In the genomic region with DNA sequence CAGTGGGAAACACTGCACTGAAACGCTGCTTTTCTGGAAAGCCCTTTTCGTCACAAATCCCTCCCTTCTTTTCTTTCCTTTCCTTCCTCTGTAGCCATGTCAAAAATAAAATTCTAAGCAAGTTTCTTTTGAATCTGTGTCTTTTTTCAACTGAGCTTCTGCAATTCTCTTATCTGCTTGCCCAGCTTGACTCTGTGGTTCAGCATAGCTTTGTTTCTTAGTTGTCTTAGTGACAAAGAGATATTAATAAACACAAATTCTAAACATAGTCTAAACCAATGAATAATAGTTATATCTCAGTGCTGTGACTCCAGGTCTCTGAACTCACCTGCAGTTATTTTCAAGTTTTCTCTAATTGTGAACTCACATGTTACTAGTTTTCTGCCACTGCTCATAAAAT, we compare ENCODE assay signal across 14 cellular contexts. TPM values are rescaled to one million over a fixed set of nuclear protein-coding genes. Genes with fewer than 3 reads are reported as not detected.
DNase-seq lines count a peak whose midpoint lies in the region; ATAC-seq and TF ChIP-seq lines count a peak whose summit lies in the region.
"Had no signal": no experiment of that assay in that cellular context is flagged by ENCODE, and none has a peak within 500 bp of the region (broad histone marks: within the 10 kb centered on the region; RNA-seq: fewer than 3 reads in every experiment).

No MANE protein-coding gene starts in this region.

- H2AFZ ChIP-seq in SK-N-SH (ENCODE audit: low read depth), result peak overlapping the region; percentile 83

- H3K9ac ChIP-seq in SK-N-SH, result no peak overlapping the region

- intact Hi-C loops in left ventricle myocardium superior (cut with micrococcal nuclease), result no loop called here
- intact Hi-C loops in testis (cut with DNase I; ENCODE audit: low total_unique reads), result no loop called here
- intact Hi-C loops in dorsolateral prefrontal cortex (cut with DNase I), result no loop called here

- no peak for TF ChIP-seq RAD21 in SK-N-SH (IDR thresholded peaks at IDR 0.05; ENCODE audit: low read length)

- CTCF ChIA-PET in SK-N-SH (lab: Yijun Ruan, JAX), result no interaction called here

- ATAC-seq in HG02884 (IDR thresholded peaks at IDR 0.05; ENCODE audit: unreplicated experiment), result peak; percentile 70
- ATAC-seq in left ventricle myocardium superior, result peak; percentile 93
- ATAC-seq: HCT116, T-helper 17 cell had no signal

- H3K4me3 ChIP-seq in GM06990 (replicated peaks; ENCODE audit: low read depth, low read length) (no peak overlapping the region), SK-N-SH (ENCODE audit: low read depth in 2 of 2, low read length in 1 of 2) (no peak overlapping the region), testis (no peak overlapping the region), dorsolateral prefrontal cortex (no peak overlapping the region)
- H3K4me3 ChIP-seq: vagina had no signal

- no peak for TF ChIP-seq EP300 in SK-N-SH (IDR thresholded peaks at IDR 0.05; ENCODE audit: borderline replicate concordance in 1 of 2, low read depth in 1 of 2, low read length in 1 of 2)

- peak; percentile 34 for DNase-seq in GM06990 (ENCODE audit: extremely low read depth, insufficient read length)
- DNase-seq in SK-N-SH, result no peak
- DNase-seq in left ventricle myocardium superior, result no peak
- no peak for DNase-seq in testis
- no peak for DNase-seq in dorsolateral prefrontal cortex
- DNase-seq in HUDEP-2 (lab: John Stamatoyannopoulos, UW; ENCODE audit: unreplicated experiment in 76 of 76), result no peak
- no peak for DNase-seq in NCI-H2227 treated with DMSO at 0.1 percent for 48 hours (lab: John Stamatoyannopoulos, UW)
- DNase-seq: activated CD4-positive, alpha-beta T cell treated with anti-CD3 and anti-CD28 coated beads, Interleukin-2, amount 50 U/mL, for 4 hours; head of caudate nucleus; T-helper 17 cell had no signal

- H3K27ac ChIP-seq in SK-N-SH (ENCODE audit: low read depth in 2 of 2, low read length in 1 of 2), result peak overlapping the region in 1 of 2 experiments; percentile 3; a peak in 1 of 4 replicates
- H3K27ac ChIP-seq in testis, result no peak overlapping the region
- peak overlapping the region in 1 of 59 donors; percentile 9 for H3K27ac ChIP-seq in dorsolateral prefrontal cortex
- H3K27ac ChIP-seq: neutrophil, vagina had no signal

- no peaks in the 10 kb centered on the region for H3K79me2 ChIP-seq in SK-N-SH (ENCODE audit: insufficient read depth)

- no peaks in the 10 kb centered on the region for H3K27me3 ChIP-seq in GM06990 (replicated peaks; ENCODE audit: control insufficient read depth, insufficient read depth, low read length)
- H3K27me3 ChIP-seq in SK-N-SH (ENCODE audit: insufficient read depth), result no peaks in the 10 kb centered on the region
- no peaks in the 10 kb centered on the region for H3K27me3 ChIP-seq in testis
- H3K27me3 ChIP-seq in dorsolateral prefrontal cortex, result peaks cover 0 to 3% (median 0%) of the 10 kb centered on the region in 45 donors
- H3K27me3 ChIP-seq: neutrophil, vagina had no signal

- H3K4me2 ChIP-seq in SK-N-SH, result peak overlapping the region; percentile 20; the same call in 1 of the 2 replicates

- H3K4me1 ChIP-seq in SK-N-SH (ENCODE audit: control insufficient read depth in 1 of 2, insufficient read depth in 2 of 2, low read depth in 1 of 2, low read length in 1 of 2) (no peaks in the 10 kb centered on the region; a peak in 2 of 4 replicates), testis (no peaks in the 10 kb centered on the region)
- H3K4me1 ChIP-seq: vagina had no signal

- no peaks in the 10 kb centered on the region for H3K9me3 ChIP-seq in SK-N-SH
- no peaks in the 10 kb centered on the region for H3K9me3 ChIP-seq in testis
- H3K9me3 ChIP-seq: neutrophil, vagina had no signal

- no peaks in the 10 kb centered on the region for H3K9me2 ChIP-seq in SK-N-SH

- TF ChIP-seq CTCF in GM06990 (IDR thresholded peaks at IDR 0.05; ENCODE audit: insufficient read depth, low read length, poor library complexity, severe bottlenecking), result no peak
- no peak for TF ChIP-seq CTCF in SK-N-SH (IDR thresholded peaks at IDR 0.05)
- TF ChIP-seq CTCF in testis (IDR thresholded peaks at IDR 0.05), result no peak
- TF ChIP-seq CTCF in dorsolateral prefrontal cortex (IDR thresholded peaks at IDR 0.05 in 54 of 56, conservative IDR thresholded peaks at IDR 0.05 in 2 of 56; ENCODE audit: low read depth in 1 of 56, partially characterized antibody in 56 of 56), result no peak

- H3F3A ChIP-seq in SK-N-SH (replicated peaks; ENCODE audit: insufficient read depth), result no peaks in the 10 kb centered on the region

- H4K20me1 ChIP-seq in SK-N-SH (ENCODE audit: insufficient read depth), result no peaks in the 10 kb centered on the region

- H3K36me3 ChIP-seq in GM06990 (ENCODE audit: control insufficient read depth, insufficient read depth, low read length) (no peaks in the 10 kb centered on the region), SK-N-SH (replicated peaks in 1 of 2; ENCODE audit: control insufficient read depth in 1 of 2, insufficient read depth in 2 of 2, low read length in 1 of 2) (no peaks in the 10 kb centered on the region), testis (ENCODE audit: low read depth, missing control alignments) (no peaks in the 10 kb centered on the region)
- H3K36me3 ChIP-seq: neutrophil, vagina had no signal

- TF ChIP-seq POLR2A in testis (IDR thresholded peaks at IDR 0.05), result no peak

- WGBS in SK-N-SH (ENCODE audit: low lambda C conversion rate), result 37% methylated on average over 2 of the region's 2 CpGs
- 22 to 47% methylated on average over 2 of the region's 2 CpGs for WGBS in testis, 2 donors

- POLR2A ChIA-PET in SK-N-SH (lab: Yijun Ruan, JAX), result no interaction called here

TF ChIP-seq in SK-N-SH, 30 proteins besides CTCF, POLR2A, EP300 and RAD21:
- TF ChIP-seq CHD2 (IDR thresholded peaks at IDR 0.05; ENCODE audit: low read length, partially characterized antibody), result no peak
- TF ChIP-seq NFIC (IDR thresholded peaks at IDR 0.05; ENCODE audit: borderline replicate concordance), result no peak
- no peak for TF ChIP-seq NRF1 (IDR thresholded peaks at IDR 0.05; ENCODE audit: low read depth, low read length)
- TF ChIP-seq TAF1 (IDR thresholded peaks at IDR 0.05; ENCODE audit: borderline replicate concordance, low read depth, low read length), result no peak
- no peak for TF ChIP-seq TCF12 (IDR thresholded peaks at IDR 0.05)
TF ChIP-seq in SK-N-SH: peak in this region for 0.

RNA-seq across cellular contexts. Expression of gene PTGS2, which starts 53.7 kb away (rescaled TPM):
- polyA plus RNA-seq in SK-N-SH (2012; rRNA removed) (5.9 and 6.3 TPM in 2 replicates), testis (ENCODE audit: insufficient read depth, low read depth, low replicate concordance) (0.75 TPM)
- 4.1 and 5.8 TPM in 2 replicates for polyA plus RNA-seq in SK-N-SH (2012; cell fraction: cytosol; rRNA removed)
- 12.8 and 17.6 TPM in 2 replicates for polyA plus RNA-seq in SK-N-SH (2012; cell fraction: nucleus; rRNA removed)
- total RNA-seq in left ventricle myocardium superior (0.77 TPM), testis (1 to 10 TPM in 1 of 2 donors, under 1 TPM in 1; 0.19 to 1.0 TPM), dorsolateral prefrontal cortex (10 to 100 TPM in 17 of 120 experiments, 1 to 10 TPM in 103; 2.3 to 27.2 (median 6.1) TPM)
